ENCODE assay signal across 8 cellular contexts in the genomic region with DNA sequence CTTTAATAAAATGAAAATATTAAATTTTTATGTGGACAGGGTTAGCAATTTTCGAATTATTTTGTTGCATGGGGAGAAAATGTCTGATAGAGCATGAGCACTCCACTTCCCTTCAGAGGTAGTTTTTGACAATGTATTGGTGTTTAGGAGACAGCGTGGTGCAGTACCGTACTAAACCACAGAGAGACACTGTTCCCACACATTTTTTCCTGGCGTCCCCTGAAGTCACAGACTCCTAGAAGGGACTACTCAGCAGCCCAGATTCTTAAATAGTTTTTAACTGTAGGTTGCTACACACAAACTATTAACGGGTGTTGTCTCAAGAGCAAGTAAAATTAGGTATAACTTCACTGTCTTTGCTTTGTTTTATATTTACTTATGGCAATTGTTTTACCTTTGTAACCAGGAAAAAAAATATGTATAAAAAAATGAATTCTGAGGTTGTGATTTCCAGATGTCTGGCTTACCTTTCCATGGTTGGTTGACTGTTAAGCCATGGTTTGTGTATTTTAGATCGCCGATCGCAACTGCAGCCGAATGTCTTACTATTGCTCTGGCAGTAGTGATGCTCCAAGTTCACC.
A peak's percentile ranks its signal among the peaks of the same experiment; 100 is the strongest.
DNase-seq lines count a peak whose midpoint lies in the region; ATAC-seq, FAIRE-seq and TF ChIP-seq lines count a peak whose summit lies in the region.

No MANE protein-coding gene starts in this region.

- H2AFZ ChIP-seq in SK-N-SH (ENCODE audit: low read depth) (no peak overlapping the region), H1 (ENCODE audit: low read length) (no peak overlapping the region)

- no peak overlapping the region for H3K23ac ChIP-seq in H1 (ENCODE audit: insufficient read length)

- no peak overlapping the region for H3K4ac ChIP-seq in H1 (replicated peaks; ENCODE audit: insufficient read length, low read depth, low read length)

- TF ChIP-seq RAD21 in SK-N-SH (IDR thresholded peaks at IDR 0.05; ENCODE audit: low read length) = peak; percentile 72
- peak; percentile 98 to 99 for TF ChIP-seq RAD21 in H1 (IDR thresholded peaks at IDR 0.05 in 1 of 2, conservative IDR thresholded peaks at IDR 0.05 in 1 of 2; ENCODE audit: low read depth in 2 of 2, low read length in 2 of 2)

- H3K4me1 ChIP-seq in SK-N-SH (ENCODE audit: control insufficient read depth in 1 of 2, insufficient read depth in 2 of 2, low read depth in 1 of 2, low read length in 1 of 2) (no peaks in the 10 kb centered on the region), H1 (replicated peaks in 1 of 4; ENCODE audit: control insufficient read depth in 3 of 4, insufficient read depth in 4 of 4, low read length in 3 of 4) (peaks cover 2 to 7% (median 5%) of the 10 kb centered on the region in 4 experiments; a peak in 6 of 7 replicates), lung (ENCODE audit: control insufficient read depth in 2 of 2, insufficient read depth in 2 of 2, low read length in 2 of 2) (no peaks in the 10 kb centered on the region), vagina (no peaks in the 10 kb centered on the region)

- CTCF ChIA-PET in SK-N-SH (lab: Yijun Ruan, JAX) = interaction anchor here (0.7 kb wide), 2 partner anchors 8 to 25 kb away, joined by 3 to 4 read pairs; no protein-coding TSS in a partner anchor
- CTCF ChIA-PET in H1 (lab: Charles Lee; ENCODE audit: partially characterized antibody) = interaction anchor here (0.7 to 3.5 kb wide), 11 partner anchors 9 to 422 kb away, joined by 3 to 20 read pairs (median 4); no protein-coding TSS in a partner anchor

- H4K20me1 ChIP-seq in SK-N-SH (ENCODE audit: insufficient read depth) (no peaks in the 10 kb centered on the region), H1 (replicated peaks in 1 of 2; ENCODE audit: control insufficient read depth in 1 of 2, insufficient read depth in 2 of 2, low read length in 2 of 2) (no peaks in the 10 kb centered on the region)

- H3K9ac ChIP-seq in SK-N-SH = no peak overlapping the region
- no peak overlapping the region for H3K9ac ChIP-seq in H1 (replicated peaks in 1 of 4; ENCODE audit: extremely low read depth in 1 of 4, low read depth in 3 of 4, low read length in 3 of 4)

- no peaks in the 10 kb centered on the region for H3K36me3 ChIP-seq in SK-N-SH (replicated peaks in 1 of 2; ENCODE audit: control insufficient read depth in 1 of 2, insufficient read depth in 2 of 2, low read length in 1 of 2)
- H3K36me3 ChIP-seq in H1 (ENCODE audit: control insufficient read depth in 2 of 4, insufficient read depth in 4 of 4, low read length in 3 of 4) = no peaks in the 10 kb centered on the region
- H3K36me3 ChIP-seq in lung (ENCODE audit: control insufficient read depth in 2 of 2, insufficient read depth in 2 of 2, low read length in 2 of 2) = peaks cover 0 to 3% of the 10 kb centered on the region in 2 donors
- H3K36me3 ChIP-seq in vagina = no peaks in the 10 kb centered on the region

- no peak overlapping the region for H2BK120ac ChIP-seq in H1 (replicated peaks; ENCODE audit: low read depth, low read length)

- TF ChIP-seq POLR2A in H1 (IDR thresholded peaks at IDR 0.05; ENCODE audit: control extremely low read depth in 1 of 2, low read depth in 2 of 2, low read length in 2 of 2) (no peak), vagina (IDR thresholded peaks at IDR 0.05) (no peak)

- H3K27ac ChIP-seq in SK-N-SH (ENCODE audit: low read depth in 2 of 2, low read length in 1 of 2) (no peak overlapping the region), H1 (ENCODE audit: low read depth, low read length) (no peak overlapping the region), lung (ENCODE audit: low read depth in 1 of 2, low read length in 1 of 2) (no peak overlapping the region), vagina (no peak overlapping the region)

- no peak overlapping the region for H4K5ac ChIP-seq in H1 (ENCODE audit: insufficient read length, low read depth, low read length)

- no peak overlapping the region for H3K18ac ChIP-seq in H1 (ENCODE audit: extremely low read depth, low read length)

- TF ChIP-seq CTCF in SK-N-SH (IDR thresholded peaks at IDR 0.05) (peak; percentile 74), H1 (IDR thresholded peaks at IDR 0.05; ENCODE audit: control extremely low read depth in 1 of 3, insufficient read depth in 1 of 3, low read depth in 1 of 3, low read length in 3 of 3) (peak; percentile 54 to 95 (median 88)), lung (IDR thresholded peaks at IDR 0.05; ENCODE audit: control extremely low read depth, extremely low read depth) (peak; percentile 56), vagina (IDR thresholded peaks at IDR 0.05) (peak; percentile 71 to 84 (median 73))

- ATAC-seq in lung (ENCODE audit: insufficient read depth, low FRiP score) (no peak), HG03521 (IDR thresholded peaks at IDR 0.05; ENCODE audit: unreplicated experiment) (no peak)

- 0 out of 2 replicates have a peak overlapping the region, but pooled peaks have one; percentile 10 for H2BK12ac ChIP-seq in H1 (ENCODE audit: low read depth, low read length)

- intact Hi-C loops in vagina (cut with DNase I) = loop anchor here (10.0 kb wide), 1 partner anchor 379 kb away; no protein-coding TSS in a partner anchor

- H3K79me2 ChIP-seq in SK-N-SH (ENCODE audit: insufficient read depth) = no peaks in the 10 kb centered on the region
- H3K79me2 ChIP-seq in H1 (ENCODE audit: control insufficient read depth in 1 of 2, insufficient read depth in 2 of 2, low read length in 2 of 2) = no peaks in the 10 kb centered on the region

- peak; percentile 41 for DNase-seq in activated CD4-positive, alpha-beta T cell treated with anti-CD3 and anti-CD28 coated beads for 48 hours
- DNase-seq in activated CD4-positive, alpha-beta T cell treated with anti-CD3 and anti-CD28 coated beads for 1 hour = no peak
- peak; percentile 79 for DNase-seq in NAMALWA (ENCODE audit: low spot score)
- DNase-seq in SK-N-SH = peak; percentile 34
- peak in 1 of 2 experiments; percentile 65 for DNase-seq in H1 (ENCODE audit: low read depth in 1 of 2, low spot score in 2 of 2)
- peak; percentile 42 for DNase-seq in lung (ENCODE audit: low spot score)
- no peak for DNase-seq in vagina (ENCODE audit: extremely low spot score in 2 of 2)

- H2AK5ac ChIP-seq in H1 (ENCODE audit: low read depth, low read length) = no peak overlapping the region

- H3K27me3 ChIP-seq in SK-N-SH (ENCODE audit: insufficient read depth) (peaks cover 48% of the 10 kb centered on the region; the same call in 1 of the 2 replicates), H1 (replicated peaks in 1 of 4; ENCODE audit: control insufficient read depth in 3 of 4, extremely low read depth in 1 of 4, insufficient read depth in 3 of 4, low read length in 3 of 4) (no peaks in the 10 kb centered on the region), lung (ENCODE audit: control insufficient read depth, insufficient read depth) (no peaks in the 10 kb centered on the region), vagina (no peaks in the 10 kb centered on the region)

- H2BK15ac ChIP-seq in H1 (ENCODE audit: low read length) = no peak overlapping the region

- 4% methylated on average over 9 of the region's 9 CpGs for WGBS in SK-N-SH (ENCODE audit: low lambda C conversion rate)
- 44% methylated on average over 9 of the region's 9 CpGs; no CpG with 5 or more reads in 1 of the 2 experiments for WGBS in H1 (ENCODE audit: extremely low coverage in 1 of 2, insufficient coverage in 1 of 2, insufficient read length in 1 of 2, insufficient replicate concordance in 2 of 2, low coverage in 1 of 2, low lambda C conversion rate in 2 of 2, missing lambda C conversion rate in 1 of 2), 2 experiments
- WGBS in lung, 2 donors = 57 to 68% methylated on average over 9 of the region's 9 CpGs

- peak; percentile 99 for FAIRE-seq in H1 (lab: Jason Lieb, UNC)

- POLR2A ChIA-PET in SK-N-SH (lab: Yijun Ruan, JAX) = no interaction called here
- POLR2A ChIA-PET in H1 (lab: Charles Lee; ENCODE audit: partially characterized antibody) = no interaction called here

- no peaks in the 10 kb centered on the region for H3K9me2 ChIP-seq in SK-N-SH

- H3K4me2 ChIP-seq in SK-N-SH = no peak overlapping the region
- H3K4me2 ChIP-seq in H1 (ENCODE audit: insufficient read depth in 1 of 2, low read depth in 2 of 2, low read length in 2 of 2) = peak overlapping the region in 1 of 2 experiments; percentile 3; a peak in 1 of 4 replicates

- no peak overlapping the region for H2BK5ac ChIP-seq in H1 (ENCODE audit: low read depth, low read length)

- H3K14ac ChIP-seq in H1 (ENCODE audit: insufficient read length) = no peak overlapping the region

- H3K23me2 ChIP-seq in H1 (ENCODE audit: low read depth, low read length) = no peaks in the 10 kb centered on the region

- peak overlapping the region; percentile 21; the same call in 1 of the 2 replicates for H4K8ac ChIP-seq in H1 (ENCODE audit: extremely low read depth, insufficient read depth, low read length)

- H3K56ac ChIP-seq in H1 (replicated peaks; ENCODE audit: insufficient read length, low read depth, low read length) = no peak overlapping the region

- H3K4me3 ChIP-seq in SK-N-SH (ENCODE audit: low read depth in 2 of 2, low read length in 1 of 2) (peak overlapping the region in 1 of 2 experiments; percentile 23; a peak in 1 of 4 replicates), H1 (ENCODE audit: extremely low read depth in 1 of 4, insufficient read depth in 2 of 4, low read depth in 3 of 4, low read length in 4 of 4) (no peak overlapping the region), lung (no peak overlapping the region), vagina (no peak overlapping the region)

- H3K9me3 ChIP-seq in SK-N-SH (no peaks in the 10 kb centered on the region), H1 (ENCODE audit: insufficient read depth in 2 of 2, low read depth in 1 of 2, low read length in 1 of 2) (no peaks in the 10 kb centered on the region), lung (ENCODE audit: control insufficient read depth in 2 of 2, insufficient read depth in 1 of 2, low read length in 1 of 2) (no peaks in the 10 kb centered on the region), vagina (no peaks in the 10 kb centered on the region)

- 0 out of 2 replicates have a peak overlapping the region, but pooled peaks have one; percentile 52 for H2BK20ac ChIP-seq in H1 (ENCODE audit: low read length)

- H3F3A ChIP-seq in SK-N-SH (replicated peaks; ENCODE audit: insufficient read depth) = no peaks in the 10 kb centered on the region

- TF ChIP-seq EP300 in SK-N-SH (IDR thresholded peaks at IDR 0.05; ENCODE audit: borderline replicate concordance in 1 of 2, low read depth in 1 of 2, low read length in 1 of 2) (no peak), H1 (IDR thresholded peaks at IDR 0.05; ENCODE audit: borderline replicate concordance in 1 of 2, low read depth in 2 of 2, low read length in 2 of 2) (no peak)

- H4K91ac ChIP-seq in H1 (replicated peaks; ENCODE audit: insufficient read length, low read length) = peak overlapping the region; percentile 49

- H3K79me1 ChIP-seq in H1 (ENCODE audit: low read depth, low read length) = no peaks in the 10 kb centered on the region

TF ChIP-seq in SK-N-SH, 30 proteins besides CTCF, POLR2A, EP300 and RAD21 (continues in another document):
- TF ChIP-seq POLR2AphosphoS5 (IDR thresholded peaks at IDR 0.05; ENCODE audit: low read depth, low read length) = no peak
- TF ChIP-seq SMC3 (IDR thresholded peaks at IDR 0.05; ENCODE audit: low read depth, low read length) = peak; percentile 72

TF ChIP-seq in H1, 55 proteins besides CTCF, POLR2A, EP300 and RAD21 (continues in another document):
- TF ChIP-seq SIRT6 (IDR thresholded peaks at IDR 0.05; ENCODE audit: low read length) (no peak), PHF8 (conservative IDR thresholded peaks at IDR 0.05; ENCODE audit: low read depth, low read length) (no peak), ASH2L (IDR thresholded peaks at IDR 0.05; ENCODE audit: low read length) (no peak)

Comparison
In these comparisons a context has a peak if more than half of its experiments do, and no peak if none do; other contexts are left out.
1. DNase-seq: peak in activated CD4-positive, alpha-beta T cell treated with anti-CD3 and anti-CD28 coated beads for 48 hours (single experiment), NAMALWA (single experiment), SK-N-SH (single experiment) and lung (single experiment); none in activated CD4-positive, alpha-beta T cell treated with anti-CD3 and anti-CD28 coated beads for 1 hour (single experiment) and vagina (0 of 2).
2. Peak in every context shown above with its lines, with median percentiles within 50 percentile points of each other: CTCF ChIP-seq.